ENCODE assay signal across 28 cellular contexts in genomic region chr9:102652471-102652870, GRCh38.
"Had no signal": no experiment of that assay in that cellular context is flagged by ENCODE, and none has a peak within 500 bp of the region (broad histone marks: within the 10 kb centered on the region; RNA-seq: fewer than 3 reads in every experiment).

No MANE protein-coding gene starts in this region.

- DNase-seq: activated effector memory CD4-positive, alpha-beta T cell treated with anti-CD3 and anti-CD28 coated beads, Interleukin-2, amount 50 U/mL, for 16 hours; activated effector memory CD4-positive, alpha-beta T cell treated with Interleukin-2 at 50 U/mL for 16 hours; activated gamma-delta T cell; activated gamma-delta T cell treated with Interleukin-2 at 50 U/mL for 16 hours; activated naive CD4-positive, alpha-beta T cell; activated naive CD4-positive, alpha-beta T cell treated with anti-CD3 and anti-CD28 coated beads for 36 hours; activated naive CD4-positive, alpha-beta T cell treated with anti-CD3 and anti-CD28 coated beads, Interleukin-2, amount 10 ng/mL, durations not matched to agents 7 days and 5 days; activated naive CD4-positive, alpha-beta T cell treated with anti-CD3 and anti-CD28 coated beads, Interleukin-2, amount 50 U/mL, for 16 hours; activated naive CD4-positive, alpha-beta T cell treated with Interleukin-2 at 50 U/mL for 16 hours; activated naive CD8-positive, alpha-beta T cell treated with anti-CD3 and anti-CD28 coated beads for 36 hours; activated naive CD8-positive, alpha-beta T cell treated with anti-CD3 and anti-CD28 coated beads, Interleukin-2, amount 10 ng/mL, durations not matched to agents 7 days and 5 days; activated naive CD8-positive, alpha-beta T cell treated with anti-CD3 and anti-CD28 coated beads, Interleukin-2, amount 50 U/mL, for 24 hours; activated T-cell treated with anti-CD3 and anti-CD28 coated beads, Interleukin-2, amount 50 U/mL, for 24 hours; activated T-cell treated with anti-CD3 and anti-CD28 coated beads, Interleukin-2, amount 50 U/mL, for 4 hours; activated T-cell treated with anti-CD3 and anti-CD28 coated beads, Interleukin-2, amount 50 U/mL, for 48 hours; activated T-cell treated with anti-CD3 and anti-CD28 coated beads, Interleukin-2, amount 50 U/mL, for 72 hours; adrenal gland; amniotic stem cell; amygdala; anterior cingulate cortex; aorta; body of pancreas; brain microvascular endothelial cell; caudate nucleus; central memory CD4-positive, alpha-beta T cell; cerebellar nuclear complex had no signal

- ATAC-seq: activated naive CD4-positive, alpha-beta T cell treated with anti-CD3 and anti-CD28 coated beads, Interleukin-2, amount 50 U/mL, for 72 hours; activated naive CD8-positive, alpha-beta T cell treated with anti-CD3 and anti-CD28 coated beads, Interleukin-2, amount 50 U/mL, for 24 hours; activated T-cell treated with anti-CD3 and anti-CD28 coated beads, Interleukin-2, amount 50 U/mL, for 4 hours; activated T-cell treated with anti-CD3 and anti-CD28 coated beads, Interleukin-2, amount 50 U/mL, for 72 hours; activated T-helper 17 cell treated with anti-CD3 and anti-CD28 coated beads, Interleukin-2, amount 50 U/mL, for 72 hours; body of pancreas had no signal
